Comparison of ENCODE assay signal across 9 cellular contexts in the genomic region with DNA sequence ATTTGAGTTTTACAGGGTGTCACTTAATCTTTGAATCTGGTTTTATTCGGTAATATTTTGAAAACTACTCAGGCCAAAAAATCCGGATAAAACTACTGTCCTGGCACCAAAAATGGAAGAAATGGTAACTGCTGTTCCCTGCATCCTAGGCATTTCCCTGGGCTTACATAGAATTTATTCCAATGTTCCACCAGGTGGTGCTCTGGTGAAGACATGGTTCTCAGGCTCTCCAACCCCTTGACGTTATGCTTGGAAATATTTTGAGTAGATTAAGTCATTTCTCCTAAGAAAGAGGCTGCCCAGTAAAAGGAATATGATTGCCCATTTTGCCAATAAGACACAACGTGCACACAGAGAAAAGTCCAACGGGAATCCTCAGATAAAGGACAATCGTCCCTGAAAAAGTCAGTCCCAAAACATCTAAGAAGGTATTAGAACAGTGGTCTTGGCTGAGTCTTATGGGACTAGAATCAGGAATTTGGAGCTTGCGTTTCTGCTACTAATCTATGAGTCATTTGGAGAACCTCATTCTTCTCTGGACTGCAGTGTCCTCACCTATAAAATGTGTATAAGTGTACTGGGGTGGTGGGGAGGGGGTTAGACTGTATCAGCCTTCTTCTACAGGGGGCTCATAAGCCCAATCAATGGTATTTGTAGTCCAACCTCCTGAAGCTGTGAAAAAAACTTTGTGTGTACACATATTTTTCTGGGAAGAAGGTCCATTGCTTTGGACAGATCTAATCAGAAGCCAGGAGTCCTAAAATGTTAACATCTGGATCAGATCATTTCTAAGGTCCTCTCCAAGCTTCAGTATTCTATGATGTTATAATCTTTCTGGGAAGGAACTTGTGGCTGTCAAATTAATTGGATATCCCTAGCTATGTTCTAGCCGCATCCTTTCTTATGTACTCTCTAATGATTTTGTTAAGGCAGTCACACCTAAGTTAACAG.
DNase-seq lines count a peak whose midpoint lies in the region; ATAC-seq and TF ChIP-seq lines count a peak whose summit lies in the region.
"Had no signal": no experiment of that assay in that cellular context is flagged by ENCODE, and none has a peak within 500 bp of the region (broad histone marks: within the 10 kb centered on the region; RNA-seq: fewer than 3 reads in every experiment).

No MANE protein-coding gene starts in this region.

- no peaks in the 10 kb centered on the region for H3K27me3 ChIP-seq in ascending aorta
- no peaks in the 10 kb centered on the region for H3K27me3 ChIP-seq in transverse colon
- H3K27me3 ChIP-seq: BLaER1 treated with 17β-estradiol and CSF1 and Interleukin-3, amounts not matched to agents 10 nM and 100 nM had no signal

- H3K36me3 ChIP-seq in ascending aorta: no peaks in the 10 kb centered on the region
- H3K36me3 ChIP-seq in transverse colon: no peaks in the 10 kb centered on the region

- intact Hi-C loops in ascending aorta (cut with DNase I) (loop anchor here (2.0 to 10.0 kb wide), 4 partner anchors 66 to 369 kb away; partner anchors contain the start of gene BMP2), transverse colon (cut with DNase I; ENCODE audit: low total_unique reads) (no loop called here)

- in situ Hi-C loops in transverse colon (cut with MboI; ENCODE audit: low pct_ligation_motif_present in 1 of 4, low pct_unique_long_range_greater_than_20kb in 1 of 4, low sequenced_read_pairs in 3 of 4) (loop anchor here (10.0 to 25.0 kb wide), 4 partner anchors 101 to 176 kb away; partner anchors contain the start of gene BMP2 (in 1 of the 4)), G401 (cut with HindIII; ENCODE audit: low sequenced_read_pairs) (no loop called here)

- TF ChIP-seq POLR2A in transverse colon (IDR thresholded peaks at IDR 0.05): no peak

- DNase-seq in NCI-H1417 (lab: John Stamatoyannopoulos, UW): peak; percentile 20 to 72 (median 29)
- no peak for DNase-seq in NCI-H1417 treated with DMSO at 0.1 percent for 48 hours (lab: John Stamatoyannopoulos, UW)
- peak; percentile 70 for DNase-seq in NCI-H146 (lab: John Stamatoyannopoulos, UW)
- peak in 1 of 2 donors; percentile 63 for DNase-seq in ascending aorta (ENCODE audit: low spot score in 2 of 2)
- peak; percentile 79 for DNase-seq in iris pigment epithelial cell (ENCODE audit: low read depth)
- DNase-seq in transverse colon: peak; percentile 31
- no peak for DNase-seq in G401 (ENCODE audit: low spot score)

- no peaks in the 10 kb centered on the region for H3K9me3 ChIP-seq in ascending aorta
- no peaks in the 10 kb centered on the region for H3K9me3 ChIP-seq in transverse colon

- TF ChIP-seq CTCF in ascending aorta (IDR thresholded peaks at IDR 0.05): peak; percentile 54 to 76 (median 59)
- peak; percentile 50 to 75 (median 57) for TF ChIP-seq CTCF in transverse colon (IDR thresholded peaks at IDR 0.05)

- WGBS in transverse colon (ENCODE audit: low coverage in 1 of 2), 2 donors: 30 to 43% methylated on average over 3 to 8 of the region's 8 CpGs

- peaks cover 0 to 4% of the 10 kb centered on the region in 2 donors for H3K4me1 ChIP-seq in ascending aorta
- peaks cover 0 to 20% (median 5%) of the 10 kb centered on the region in 4 donors for H3K4me1 ChIP-seq in transverse colon

- no peak overlapping the region for H3K4me3 ChIP-seq in ascending aorta
- H3K4me3 ChIP-seq in transverse colon: no peak overlapping the region
- H3K4me3 ChIP-seq: BLaER1 treated with 17β-estradiol and CSF1 and Interleukin-3, amounts not matched to agents 10 nM and 100 nM had no signal

- no peak for TF ChIP-seq EP300 in transverse colon (IDR thresholded peaks at IDR 0.05; ENCODE audit: low read depth)

- no peak overlapping the region for H3K27ac ChIP-seq in ascending aorta
- H3K27ac ChIP-seq in transverse colon: peak overlapping the region in 1 of 4 donors; percentile 7
- H3K27ac ChIP-seq: BLaER1 treated with 17β-estradiol and CSF1 and Interleukin-3, amounts not matched to agents 10 nM and 100 nM had no signal

- no peak for ATAC-seq in GM21515 (IDR thresholded peaks at IDR 0.05; ENCODE audit: unreplicated experiment)

Comparison
In these comparisons a context has a peak if more than half of its experiments do, and no peak if none do; other contexts are left out.
1. DNase-seq: peak in NCI-H1417 (3 of 3), NCI-H146 (single experiment), iris pigment epithelial cell (single experiment) and transverse colon (single experiment); none in NCI-H1417 treated with DMSO at 0.1 percent for 48 hours (single experiment) and G401 (single experiment).